18 cellular contexts compared by ENCODE assay signal in genomic region chr9:92310562-92310961, GRCh38. TPM values are rescaled to one million over a fixed set of nuclear protein-coding genes. Genes with fewer than 3 reads are reported as not detected.
DNase-seq lines count a peak whose midpoint lies in the region; ATAC-seq and TF ChIP-seq lines count a peak whose summit lies in the region.
"Had no signal": no experiment of that assay in that cellular context is flagged by ENCODE, and none has a peak within 500 bp of the region (broad histone marks: within the 10 kb centered on the region; RNA-seq: fewer than 3 reads in every experiment).

No MANE protein-coding gene starts in this region.

- TF ChIP-seq CTCF in psoas muscle (IDR thresholded peaks at IDR 0.05) (no peak), body of pancreas (IDR thresholded peaks at IDR 0.05) (no peak)

- no peaks in the 10 kb centered on the region for H3K9me3 ChIP-seq in psoas muscle
- H3K9me3 ChIP-seq in body of pancreas: no peaks in the 10 kb centered on the region

- ATAC-seq in psoas muscle (peak; percentile 46 to 64 (median 59)), HG03342 (IDR thresholded peaks at IDR 0.05; ENCODE audit: unreplicated experiment) (no peak), body of pancreas (no peak)
- ATAC-seq: GM23338, HCT116, HepG2 had no signal

- H3K27me3 ChIP-seq in psoas muscle (ENCODE audit: insufficient read depth in 3 of 3, low read length in 2 of 3) (no peaks in the 10 kb centered on the region), H7 (ENCODE audit: control insufficient read depth, insufficient read depth, low read length) (no peaks in the 10 kb centered on the region), body of pancreas (no peaks in the 10 kb centered on the region)

- H3K36me3 ChIP-seq in psoas muscle (ENCODE audit: insufficient read depth in 1 of 2, low read depth in 1 of 2) (peaks cover 13 to 82% of the 10 kb centered on the region in 2 donors), H7 (replicated peaks; ENCODE audit: control insufficient read depth, insufficient read depth, low read length) (peaks cover 29% of the 10 kb centered on the region), body of pancreas (replicated peaks in 1 of 2; ENCODE audit: insufficient read depth in 1 of 2, low read depth in 2 of 2) (peaks cover 6 to 22% of the 10 kb centered on the region in 2 donors)

- no peak overlapping the region for H3K4me3 ChIP-seq in psoas muscle
- H3K4me3 ChIP-seq in H7 (ENCODE audit: insufficient read depth, low read depth, low read length): no peak overlapping the region
- no peak overlapping the region for H3K4me3 ChIP-seq in body of pancreas
- H3K4me3 ChIP-seq: GM23338 had no signal

- H3K27ac ChIP-seq in psoas muscle (peak overlapping the region; percentile 74), body of pancreas (no peak overlapping the region)
- H3K27ac ChIP-seq: 22Rv1 had no signal

- DNase-seq in ACHN (peak; percentile 10), LHCN-M2 (ENCODE audit: low read depth) (peak; percentile 7), iris pigment epithelial cell (ENCODE audit: low read depth) (peak; percentile 46), psoas muscle (no peak), H7 (no peak), body of pancreas (no peak)
- no peak for DNase-seq in activated T-cell treated with anti-CD3 and anti-CD28 coated beads, Interleukin-2, amount 50 U/mL, for 1 hour
- DNase-seq: C1 segment of cervical spinal cord; CD4-positive, alpha-beta memory T cell; DMS153; DMS79; GDM1; HFFc6 had no signal

- H3K4me1 ChIP-seq in psoas muscle: peaks cover 45% of the 10 kb centered on the region
- H3K4me1 ChIP-seq in body of pancreas: no peaks in the 10 kb centered on the region

- WGBS in psoas muscle, 3 donors: 58 to 87% (median 74%) methylated on average over 3 of the region's 3 CpGs
- WGBS in body of pancreas, 2 donors: 89 to 90% methylated on average over 3 of the region's 3 CpGs

- intact Hi-C loops in psoas muscle (cut with DNase I) (no loop called here), body of pancreas (cut with DNase I) (no loop called here)

- TF ChIP-seq POLR2A in body of pancreas (IDR thresholded peaks at IDR 0.05): no peak

- in situ Hi-C loops in ACHN (cut with HindIII; ENCODE audit: low pct_ligation_motif_present, low pct_unique_long_range_greater_than_20kb, low sequenced_read_pairs): no loop called here

RNA-seq across cellular contexts. Expression of gene NOL8, which starts 14.6 kb away (rescaled TPM):
- total RNA-seq in LHCN-M2 (2014; rRNA removed) (25.5 and 27.3 TPM in 2 replicates), psoas muscle (10 to 100 TPM; 14.5 to 29.4 (median 20.1) TPM), body of pancreas (10 to 100 TPM; 26.5 to 38.2 TPM)
- polyA plus RNA-seq in LHCN-M2 (2012): 7.5 TPM
- polyA plus RNA-seq in psoas muscle: 10 to 100 TPM; 11.2 to 21.1 (median 11.7) TPM
- total RNA-seq in H7 (2014; rRNA removed; shearing (Covaris generic)): 7.9 and 11.9 TPM in 2 replicates

RNA-seq across cellular contexts. Expression of gene CENPP, which starts 15.2 kb away (rescaled TPM):
- 12.0 and 14.6 TPM in 2 replicates for total RNA-seq in LHCN-M2 (2014; rRNA removed)
- 2.5 TPM for polyA plus RNA-seq in LHCN-M2 (2012)
- 10 to 100 TPM in 1 of 4 donors, 1 to 10 TPM in 3; 5.9 to 15.7 (median 8.0) TPM for total RNA-seq in psoas muscle
- polyA plus RNA-seq in psoas muscle: 1 to 10 TPM; 1.8 to 6.4 (median 3.9) TPM
- total RNA-seq in H7 (2014; rRNA removed; shearing (Covaris generic)): 7.9 and 10.3 TPM in 2 replicates
- total RNA-seq in body of pancreas: 1 to 10 TPM in 1 of 2 donors, under 1 TPM in 1; 0.78 to 2.3 TPM

RNA-seq across cellular contexts. Expression of gene IARS1, which starts 17.1 kb away (rescaled TPM):
- total RNA-seq in LHCN-M2 (2014; rRNA removed): 179 and 183 TPM in 2 replicates
- polyA plus RNA-seq in LHCN-M2 (2012): 58.7 TPM
- total RNA-seq in psoas muscle: 100 to 1,000 TPM in 2 of 4 donors, 10 to 100 TPM in 2; 93.3 to 166 (median 102) TPM
- 100 to 1,000 TPM in 1 of 3 donors, 10 to 100 TPM in 2; 45.6 to 183 (median 90.9) TPM for polyA plus RNA-seq in psoas muscle
- total RNA-seq in H7 (2014; rRNA removed; shearing (Covaris generic)): 277 and 369 TPM in 2 replicates
- 10 to 100 TPM; 45.1 to 68.6 TPM for total RNA-seq in body of pancreas

Comparison
In these comparisons a context has a peak if more than half of its experiments do, and no peak if none do; other contexts are left out.
1. DNase-seq: peak in ACHN (single experiment), LHCN-M2 (single experiment) and iris pigment epithelial cell (single experiment); none in psoas muscle (0 of 2), H7 (single experiment), activated T-cell treated with anti-CD3 and anti-CD28 coated beads, Interleukin-2, amount 50 U/mL, for 1 hour (single experiment) and body of pancreas (0 of 4).
2. ATAC-seq: peak in psoas muscle (4 of 4); none in HG03342 (single experiment) and body of pancreas (single experiment).